Comparison of ENCODE assay signal across 8 cellular contexts in the genomic region with DNA sequence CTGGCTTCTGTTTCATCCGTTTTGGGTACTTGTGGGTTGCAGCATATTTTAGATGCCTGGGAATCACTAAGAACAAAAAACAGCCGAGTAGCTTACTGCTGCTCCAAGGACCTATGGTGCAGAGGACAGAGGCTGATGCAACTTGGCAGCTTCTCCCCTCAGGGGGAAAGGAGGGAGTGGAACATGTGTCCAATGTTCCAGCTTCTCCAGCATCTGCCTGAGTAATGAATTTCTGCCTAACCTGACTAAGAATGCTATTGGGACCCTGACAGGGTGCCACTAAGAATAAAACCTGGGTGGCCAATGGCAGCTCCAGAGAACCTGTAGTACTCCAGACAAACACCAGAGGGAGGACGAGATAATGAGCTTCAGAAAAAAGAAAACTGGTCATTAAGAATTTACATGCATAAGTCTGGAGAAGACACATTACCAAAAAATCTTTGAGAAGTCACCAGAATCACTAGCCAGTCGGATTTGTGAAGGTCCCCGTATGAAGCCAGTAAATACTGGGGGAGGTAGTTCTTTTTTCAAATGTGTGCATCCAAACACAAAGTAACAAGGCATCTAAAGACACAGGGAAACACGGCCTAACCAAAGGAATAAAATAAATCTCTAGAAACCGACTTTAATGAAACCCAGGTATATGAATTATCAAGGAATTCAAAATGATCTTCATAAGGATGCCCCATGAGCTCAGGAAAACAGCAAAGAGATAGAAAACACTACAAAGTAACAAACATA.
DNase-seq lines count a peak whose midpoint lies in the region; ATAC-seq and TF ChIP-seq lines count a peak whose summit lies in the region.

No MANE protein-coding gene starts in this region.

- H3K4me3 ChIP-seq in left ventricle myocardium inferior = no peak overlapping the region

- peaks cover 6% of the 10 kb centered on the region for H3K4me1 ChIP-seq in left ventricle myocardium inferior

- H3K27me3 Mint-ChIP-seq in activated CD4-positive, alpha-beta T cell treated with anti-CD3 and anti-CD28 coated beads for 36 hours = no peaks in the 10 kb centered on the region

- no peak overlapping the region for H3K4me3 Mint-ChIP-seq in activated CD4-positive, alpha-beta T cell treated with anti-CD3 and anti-CD28 coated beads for 36 hours

- no peak overlapping the region for H3K27ac ChIP-seq in left ventricle myocardium inferior (replicated peaks)

- H3K36me3 Mint-ChIP-seq in activated CD4-positive, alpha-beta T cell treated with anti-CD3 and anti-CD28 coated beads for 36 hours (ENCODE audit: low read depth) = no peaks in the 10 kb centered on the region

- H3K9me3 ChIP-seq in left ventricle myocardium inferior (replicated peaks) = no peaks in the 10 kb centered on the region

- POLR2A ChIA-PET in activated CD4-positive, alpha-beta T cell treated with anti-CD3 and anti-CD28 coated beads for 36 hours (lab: Charles Lee) = interaction anchor here (0.6 kb wide), 1 partner anchor 180 kb away, joined by 3 read pairs; no protein-coding TSS in a partner anchor

- peak; percentile 57 for DNase-seq in activated CD4-positive, alpha-beta T cell treated with anti-CD3 and anti-CD28 coated beads for 36 hours
- DNase-seq in activated CD4-positive, alpha-beta T cell treated with anti-CD3 and anti-CD28 coated beads for 1 hour = no peak
- peak; percentile 20 for DNase-seq in NCI-H2196 (lab: John Stamatoyannopoulos, UW; ENCODE audit: unreplicated experiment)
- DNase-seq in activated T-cell treated with anti-CD3 and anti-CD28 coated beads, Interleukin-2, amount 50 U/mL, for 48 hours = peak; percentile 40 to 48
- peak; percentile 46 for DNase-seq in left ventricle myocardium inferior
- DNase-seq in stimulated activated CD4-positive, alpha-beta T cell treated with anti-CD3 and anti-CD28 coated beads, Interleukin-1b, Interleukin-23, amount 100 ng/mL, for 48 hours = peak; percentile 9
- DNase-seq in putamen (ENCODE audit: low spot score) = no peak

- H3K9me3 Mint-ChIP-seq in activated CD4-positive, alpha-beta T cell treated with anti-CD3 and anti-CD28 coated beads for 36 hours (ENCODE audit: low read depth) = no peaks in the 10 kb centered on the region

- no peaks in the 10 kb centered on the region for H3K36me3 ChIP-seq in left ventricle myocardium inferior

- CTCF ChIA-PET in activated CD4-positive, alpha-beta T cell treated with anti-CD3 and anti-CD28 coated beads for 36 hours (lab: Charles Lee) = interaction anchor here (0.6 to 2.8 kb wide), 37 partner anchors 7 to 1322 kb away, joined by 3 to 23 read pairs (median 3); no protein-coding TSS in a partner anchor

- peak; percentile 59 for TF ChIP-seq CTCF in left ventricle myocardium inferior (IDR thresholded peaks at IDR 0.05; ENCODE audit: borderline replicate concordance)

- peak; percentile 71 for ATAC-seq in activated CD4-positive, alpha-beta T cell treated with anti-CD3 and anti-CD28 coated beads for 36 hours
- ATAC-seq in HG02571 (IDR thresholded peaks at IDR 0.05; ENCODE audit: unreplicated experiment) = peak; percentile 61

- intact Hi-C loops in activated CD4-positive, alpha-beta T cell treated with anti-CD3 and anti-CD28 coated beads for 36 hours (cut with DNase I, micrococcal nuclease) = loop anchor here (1.0 to 10.0 kb wide), 5 partner anchors 196 to 546 kb away; no protein-coding TSS in a partner anchor
- intact Hi-C loops in left ventricle myocardium inferior (cut with micrococcal nuclease) = no loop called here

- no peak overlapping the region for H3K27ac Mint-ChIP-seq in activated CD4-positive, alpha-beta T cell treated with anti-CD3 and anti-CD28 coated beads for 36 hours

- H3K27me3 ChIP-seq in left ventricle myocardium inferior (ENCODE audit: low read depth) = no peaks in the 10 kb centered on the region

- peaks cover 7% of the 10 kb centered on the region for H3K4me1 Mint-ChIP-seq in activated CD4-positive, alpha-beta T cell treated with anti-CD3 and anti-CD28 coated beads for 36 hours

Comparison
In these comparisons a context has a peak if more than half of its experiments do, and no peak if none do; other contexts are left out.
1. DNase-seq: peak in activated CD4-positive, alpha-beta T cell treated with anti-CD3 and anti-CD28 coated beads for 36 hours (single experiment), NCI-H2196 (single experiment), activated T-cell treated with anti-CD3 and anti-CD28 coated beads, Interleukin-2, amount 50 U/mL, for 48 hours (2 of 2), left ventricle myocardium inferior (single experiment) and stimulated activated CD4-positive, alpha-beta T cell treated with anti-CD3 and anti-CD28 coated beads, Interleukin-1b, Interleukin-23, amount 100 ng/mL, for 48 hours (single experiment); none in activated CD4-positive, alpha-beta T cell treated with anti-CD3 and anti-CD28 coated beads for 1 hour (single experiment) and putamen (single experiment).